ENCODE assay signal across 14 cellular contexts in the genomic region with DNA sequence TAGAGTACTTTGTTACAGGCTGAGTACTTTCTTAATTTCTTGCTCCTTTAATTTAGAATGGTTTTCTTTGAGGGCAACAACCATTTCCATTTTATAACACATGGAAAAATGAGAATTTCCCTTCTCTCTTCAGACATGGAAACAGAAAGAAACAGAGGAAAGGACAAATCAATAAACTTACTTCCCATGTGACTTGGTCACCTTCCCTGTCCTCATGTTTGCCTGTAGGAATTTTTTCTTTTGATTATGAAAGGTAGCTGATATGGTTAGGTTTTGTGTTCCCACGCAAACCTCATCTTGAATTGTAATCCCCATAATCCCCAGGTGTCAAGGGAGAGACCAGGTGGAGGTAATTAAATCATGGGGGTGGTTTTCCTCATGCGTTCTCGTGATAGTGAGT.
A peak's percentile ranks its signal among the peaks of the same experiment; 100 is the strongest.
DNase-seq lines count a peak whose midpoint lies in the region; TF ChIP-seq lines count a peak whose summit lies in the region.
"Had no signal": no experiment of that assay in that cellular context is flagged by ENCODE, and none has a peak within 500 bp of the region (broad histone marks: within the 10 kb centered on the region; RNA-seq: fewer than 3 reads in every experiment).

No MANE protein-coding gene starts in this region.

- no peak overlapping the region for H3K4me2 ChIP-seq in trophoblast cell (ENCODE audit: low read length)

- CTCF ChIA-PET in AG04450 (lab: Charles Lee), result interaction anchor here (1.7 to 4.6 kb wide), 2 partner anchors 12 to 453 kb away, joined by 6 to 33 read pairs; no protein-coding TSS in a partner anchor

- no peak for TF ChIP-seq CTCF in AG04450 (IDR thresholded peaks at IDR 0.05; ENCODE audit: low read depth, low read length)
- no peak for TF ChIP-seq CTCF in fibroblast of villous mesenchyme (IDR thresholded peaks at IDR 0.05; ENCODE audit: insufficient read depth, low read depth, low read length)

- no peak overlapping the region for H2BK120ac ChIP-seq in trophoblast cell (ENCODE audit: insufficient read depth, low read length, poor library complexity)

- no peak overlapping the region for H3K23ac ChIP-seq in trophoblast cell (ENCODE audit: low read length)

- H3K79me2 ChIP-seq in trophoblast cell (ENCODE audit: control insufficient read depth, insufficient read depth, low read length, poor library complexity), result no peaks in the 10 kb centered on the region

- H4K12ac ChIP-seq in trophoblast cell (ENCODE audit: low read depth, low read length), result no peak overlapping the region

- H4K91ac ChIP-seq in trophoblast cell (ENCODE audit: low read depth, low read length), result no peak overlapping the region

- no peak overlapping the region for H3K18ac ChIP-seq in trophoblast cell (ENCODE audit: low read length)

- H3K79me1 ChIP-seq in trophoblast cell (ENCODE audit: low read length), result peaks cover 6% of the 10 kb centered on the region

- no peak overlapping the region for H3K4ac ChIP-seq in trophoblast cell (ENCODE audit: low read depth, low read length)

- no peaks in the 10 kb centered on the region for H3K36me3 ChIP-seq in SJSA1
- no peaks in the 10 kb centered on the region for H3K36me3 ChIP-seq in trophoblast cell (ENCODE audit: control insufficient read depth in 1 of 2, insufficient read depth in 2 of 2, low read length in 2 of 2)
- H3K36me3 ChIP-seq: thyroid gland had no signal

- DNase-seq in AG04450 (ENCODE audit: low read depth, low spot score) (no peak), SJSA1 (ENCODE audit: low read depth in 1 of 2, low spot score in 2 of 2) (no peak), fibroblast of villous mesenchyme (ENCODE audit: low read depth) (no peak), trophoblast cell (no peak), CD1c-positive myeloid dendritic cell (ENCODE audit: extremely low spot score) (no peak), DMS79 treated with DMSO at 0.1 percent for 48 hours (lab: John Stamatoyannopoulos, UW) (no peak), DMS53 (lab: John Stamatoyannopoulos, UW) (no peak), OCI-M2 (lab: John Stamatoyannopoulos, UW; ENCODE audit: unreplicated experiment) (no peak)
- DNase-seq: activated CD8-positive, alpha-beta T cell treated with anti-CD3 and anti-CD28 coated beads for 36 hours; activated effector memory CD4-positive, alpha-beta T cell treated with Interleukin-2 at 50 U/mL for 16 hours; effector CD8-positive, alpha-beta T cell; NCI-H510A; stimulated activated CD4-positive, alpha-beta T cell treated with anti-CD3 and anti-CD28 coated beads, Interleukin-15, amount 100 ng/mL, for 24 hours; thyroid gland had no signal

- WGBS in trophoblast cell (ENCODE audit: extremely low coverage, insufficient coverage, insufficient read length), result no CpG with 5 or more reads among the region's 3 CpGs

- no peak overlapping the region for H3K9ac ChIP-seq in trophoblast cell (ENCODE audit: low read length)

- H2BK5ac ChIP-seq in trophoblast cell (ENCODE audit: low read depth, low read length, poor library complexity), result no peak overlapping the region

- H3K4me1 ChIP-seq in SJSA1 (replicated peaks), result peaks cover 27% of the 10 kb centered on the region
- peaks cover 0 to 5% of the 10 kb centered on the region in 2 experiments for H3K4me1 ChIP-seq in trophoblast cell (ENCODE audit: control insufficient read depth in 1 of 2, insufficient read depth in 2 of 2, low read length in 2 of 2)
- H3K4me1 ChIP-seq: thyroid gland had no signal

- H3K9me3 ChIP-seq in AG04450 (ENCODE audit: control insufficient read depth, insufficient read depth, low read length) (no peaks in the 10 kb centered on the region), SJSA1 (replicated peaks) (no peaks in the 10 kb centered on the region), trophoblast cell (ENCODE audit: insufficient read depth, low read depth, low read length) (no peaks in the 10 kb centered on the region)
- H3K9me3 ChIP-seq: thyroid gland had no signal

- POLR2A ChIA-PET in AG04450 (lab: Yijun Ruan, JAX), result no interaction called here

- peak overlapping the region; percentile 82 for H3K27ac ChIP-seq in AG04450 (ENCODE audit: low read depth, low read length)
- H3K27ac ChIP-seq in SJSA1, result peak overlapping the region; percentile 38; the same call in 1 of the 2 replicates
- H3K27ac ChIP-seq in trophoblast cell (ENCODE audit: low read depth, low read length), result peak overlapping the region; percentile 69
- H3K27ac ChIP-seq: thyroid gland had no signal

- H3K4me3 ChIP-seq in AG04450 (ENCODE audit: low read depth, low read length) (no peak overlapping the region), SJSA1 (no peak overlapping the region), fibroblast of villous mesenchyme (ENCODE audit: low read depth, low read length) (peak overlapping the region; percentile 51), trophoblast cell (ENCODE audit: low read depth, low read length) (no peak overlapping the region)
- H3K4me3 ChIP-seq: thyroid gland had no signal

- no peak overlapping the region for H2AFZ ChIP-seq in trophoblast cell (ENCODE audit: insufficient read depth, low read length, poor library complexity)

- no peak overlapping the region for H4K8ac ChIP-seq in trophoblast cell (ENCODE audit: low read depth, low read length)

- H3K27me3 ChIP-seq in AG04450 (ENCODE audit: control insufficient read depth, insufficient read depth, low read length), result no peaks in the 10 kb centered on the region
- H3K27me3 ChIP-seq in SJSA1 (replicated peaks), result no peaks in the 10 kb centered on the region
- no peaks in the 10 kb centered on the region for H3K27me3 ChIP-seq in trophoblast cell (ENCODE audit: insufficient read depth, low read length)
- H3K27me3 ChIP-seq: thyroid gland had no signal

- H2BK12ac ChIP-seq in trophoblast cell (ENCODE audit: low read length), result no peak overlapping the region

- no peak overlapping the region for H2AK5ac ChIP-seq in trophoblast cell (ENCODE audit: low read length)

- H3K14ac ChIP-seq in trophoblast cell (ENCODE audit: low read length), result no peak overlapping the region
